Comparison of ENCODE assay signal across 20 cellular contexts in the genomic region with DNA sequence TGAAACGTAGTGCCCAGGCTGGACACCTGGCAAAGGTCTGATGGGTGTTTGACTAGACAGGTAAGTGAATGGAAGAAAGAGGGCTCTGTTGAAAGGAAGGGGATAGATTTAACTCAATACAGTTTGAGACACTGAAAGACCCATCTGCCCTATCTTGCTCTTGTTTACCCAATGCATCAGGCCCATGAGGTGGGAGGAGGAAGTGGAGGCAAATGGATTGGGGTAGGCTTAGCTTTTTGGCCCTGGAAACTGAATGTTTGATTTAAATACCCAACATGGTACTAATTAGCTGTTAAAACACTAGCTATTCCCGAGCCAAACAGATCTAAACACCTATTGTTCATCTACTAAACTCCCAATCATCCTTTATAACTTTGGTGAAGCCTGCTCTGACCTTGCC.
"Had no signal": no experiment of that assay in that cellular context is flagged by ENCODE, and none has a peak within 500 bp of the region (broad histone marks: within the 10 kb centered on the region; RNA-seq: fewer than 3 reads in every experiment).

No MANE protein-coding gene starts in this region.

- H3K27ac ChIP-seq: left lung, vagina had no signal

- H3K4me3 Mint-ChIP-seq: activated B cell treated with CpG ODN at 0.5 μM for 24 hours; activated CD8-positive, alpha-beta T cell treated with anti-CD3 and anti-CD28 coated beads for 36 hours; activated naive CD8-positive, alpha-beta T cell treated with anti-CD3 and anti-CD28 coated beads, Interleukin-2, amount 10 ng/mL, durations not matched to agents 7 days and 5 days; activated T-helper 17 cell treated with anti-CD3 and anti-CD28 coated beads, Interleukin-2, amount 50 U/mL, for 72 hours; nephron progenitor cell; T-helper 2 cell treated with Interferon-gamma antibody and Interleukin-4, amounts not matched to agents 5 μg/mL and 100 μg/mL, for 36 hours had no signal

- H3K9me3 ChIP-seq: left lung, transverse colon, vagina had no signal

- H3K27me3 ChIP-seq: left lung, transverse colon, vagina had no signal

- H3K9me3 Mint-ChIP-seq: activated B cell treated with CpG ODN at 0.5 μM for 24 hours; activated CD8-positive, alpha-beta T cell treated with anti-CD3 and anti-CD28 coated beads for 36 hours; activated naive CD8-positive, alpha-beta T cell treated with anti-CD3 and anti-CD28 coated beads, Interleukin-2, amount 10 ng/mL, durations not matched to agents 7 days and 5 days; activated T-helper 17 cell treated with anti-CD3 and anti-CD28 coated beads, Interleukin-2, amount 50 U/mL, for 72 hours; nephron progenitor cell; T-helper 2 cell treated with Interferon-gamma antibody and Interleukin-4, amounts not matched to agents 5 μg/mL and 100 μg/mL, for 36 hours had no signal

- H3K27ac Mint-ChIP-seq: activated CD8-positive, alpha-beta T cell treated with anti-CD3 and anti-CD28 coated beads for 36 hours; activated naive CD8-positive, alpha-beta T cell treated with anti-CD3 and anti-CD28 coated beads, Interleukin-2, amount 10 ng/mL, durations not matched to agents 7 days and 5 days; activated T-helper 17 cell treated with anti-CD3 and anti-CD28 coated beads, Interleukin-2, amount 50 U/mL, for 72 hours; brain; nephron progenitor cell; T-helper 2 cell treated with Interferon-gamma antibody and Interleukin-4, amounts not matched to agents 5 μg/mL and 100 μg/mL, for 36 hours had no signal

- DNase-seq: activated B cell treated with CpG ODN at 0.5 μM for 24 hours; activated CD4-positive, alpha-beta T cell treated with anti-CD3 and anti-CD28 coated beads for 4 hours; activated CD8-positive, alpha-beta T cell treated with anti-CD3 and anti-CD28 coated beads for 36 hours; activated naive CD4-positive, alpha-beta T cell; activated naive CD8-positive, alpha-beta T cell treated with anti-CD3 and anti-CD28 coated beads, Interleukin-2, amount 10 ng/mL, durations not matched to agents 7 days and 5 days; activated T-cell treated with anti-CD3 and anti-CD28 coated beads, Interleukin-2, amount 50 U/mL, for 1 hour; caudate nucleus; kidney; left lung; nephron progenitor cell; occipital lobe; retina; stimulated activated CD8-positive, alpha-beta memory T cell treated with anti-CD3 and anti-CD28 coated beads, Interleukin-4, amount 100 ng/mL, for 48 hours; stimulated activated naive CD8-positive, alpha-beta T cell treated with anti-CD3 and anti-CD28 coated beads, Interleukin-15, Interleukin-2, amounts not matched to agents 100 U/mL and 50 U/mL, for 24 hours; transverse colon had no signal

- FAIRE-seq: frontal cortex, kidney had no signal

- H3K36me3 Mint-ChIP-seq: activated naive CD8-positive, alpha-beta T cell treated with anti-CD3 and anti-CD28 coated beads, Interleukin-2, amount 10 ng/mL, durations not matched to agents 7 days and 5 days; brain had no signal

- H3K4me3 ChIP-seq: left lung, transverse colon, vagina had no signal

- ATAC-seq: activated CD8-positive, alpha-beta T cell treated with anti-CD3 and anti-CD28 coated beads for 36 hours; activated T-helper 17 cell treated with anti-CD3 and anti-CD28 coated beads, Interleukin-2, amount 50 U/mL, for 72 hours; left lung; stimulated activated naive CD8-positive, alpha-beta T cell treated with anti-CD3 and anti-CD28 coated beads, Interleukin-15, Interleukin-2, amounts not matched to agents 100 U/mL and 50 U/mL, for 24 hours had no signal

- H3K36me3 ChIP-seq: left lung, transverse colon, vagina had no signal

- H3K4me1 Mint-ChIP-seq: activated T-helper 17 cell treated with anti-CD3 and anti-CD28 coated beads, Interleukin-2, amount 50 U/mL, for 72 hours had no signal

- H3K27me3 Mint-ChIP-seq: activated B cell treated with CpG ODN at 0.5 μM for 24 hours; activated CD8-positive, alpha-beta T cell treated with anti-CD3 and anti-CD28 coated beads for 36 hours; activated T-helper 17 cell treated with anti-CD3 and anti-CD28 coated beads, Interleukin-2, amount 50 U/mL, for 72 hours had no signal
